In the genomic region with DNA sequence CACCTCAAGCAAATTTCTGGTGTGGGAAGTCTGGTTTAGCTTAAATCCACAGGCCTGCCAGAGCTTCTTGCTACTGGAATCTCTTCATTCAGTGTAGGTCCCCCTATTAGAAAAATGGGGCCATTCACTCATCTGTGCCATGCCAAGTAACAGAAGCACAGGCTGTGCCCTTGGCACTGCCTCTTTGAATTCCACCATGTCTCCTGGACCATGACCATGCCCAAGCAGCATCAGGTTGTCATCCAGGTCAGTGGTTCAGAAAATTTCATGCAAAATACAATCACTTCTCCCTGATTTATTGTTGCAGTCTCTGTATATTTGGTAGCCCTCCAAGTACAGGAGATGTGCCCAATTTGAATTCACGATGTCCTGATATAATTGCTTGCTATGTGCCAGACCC, we compare ENCODE assay signal across 15 cellular contexts.
A peak's percentile ranks its signal among the peaks of the same experiment; 100 is the strongest.
DNase-seq lines count a peak whose midpoint lies in the region; ATAC-seq lines count a peak whose summit lies in the region.
"Had no signal": no experiment of that assay in that cellular context is flagged by ENCODE, and none has a peak within 500 bp of the region (broad histone marks: within the 10 kb centered on the region; RNA-seq: fewer than 3 reads in every experiment).

No MANE protein-coding gene starts in this region.

- no peak for ATAC-seq in left cardiac atrium
- ATAC-seq in HG02938 (IDR thresholded peaks at IDR 0.05; ENCODE audit: unreplicated experiment) = no peak
- ATAC-seq in HG02798 (IDR thresholded peaks at IDR 0.05; ENCODE audit: poor library complexity, unreplicated experiment) = no peak
- ATAC-seq: A549; CD8-positive, alpha-beta T cell; GM12878 had no signal

- intact Hi-C loops in left cardiac atrium (cut with DNase I) = no loop called here

- in situ Hi-C loops in G401 (cut with HindIII; ENCODE audit: low sequenced_read_pairs) = no loop called here

- DNase-seq in G401 (ENCODE audit: low spot score) (peak; percentile 100), NCI-H446 treated with DMSO at 0.1 percent for 48 hours (lab: John Stamatoyannopoulos, UW) (peak; percentile 82), cerebellar nuclear complex (lab: John Stamatoyannopoulos, UW) (peak; percentile 97 to 98), left cardiac atrium (no peak)
- DNase-seq: AML-193; Caco-2; Calu3; CD4-positive, alpha-beta T cell; CD8-positive, alpha-beta T cell; DMS79 treated with DMSO at 0.1 percent for 48 hours; GDM1 had no signal
